25 cellular contexts compared by ENCODE assay signal in the genomic region with DNA sequence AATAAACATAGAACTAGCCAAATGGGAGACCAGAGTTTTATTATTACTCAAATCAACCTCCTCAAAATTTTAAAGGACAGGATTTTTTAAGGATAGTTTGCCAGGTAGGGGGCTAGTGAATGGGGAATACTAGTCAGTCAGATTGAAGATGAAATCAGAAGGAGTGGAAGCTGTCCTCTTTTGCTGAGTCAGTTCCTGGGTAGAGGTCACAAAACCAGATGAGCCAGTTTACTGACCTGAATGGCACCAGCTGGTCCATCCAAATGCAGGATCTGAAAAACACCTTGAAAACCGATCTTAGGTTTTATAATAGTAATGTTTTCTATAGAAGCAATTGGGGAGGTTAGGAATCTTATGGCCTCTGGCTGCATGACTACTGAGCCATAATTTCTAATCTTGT.
"Had no signal": no experiment of that assay in that cellular context is flagged by ENCODE, and none has a peak within 500 bp of the region (broad histone marks: within the 10 kb centered on the region; RNA-seq: fewer than 3 reads in every experiment).

No MANE protein-coding gene starts in this region.

- ATAC-seq: activated CD8-positive, alpha-beta memory T cell treated with anti-CD3 and anti-CD28 coated beads, Interleukin-2, amount 10 ng/mL, durations not matched to agents 7 days and 5 days; activated naive CD4-positive, alpha-beta T cell treated with anti-CD3 and anti-CD28 coated beads, Interleukin-2, amount 50 U/mL, for 72 hours; activated naive CD8-positive, alpha-beta T cell treated with anti-CD3 and anti-CD28 coated beads, Interleukin-2, amount 50 U/mL, for 24 hours; body of pancreas; T-cell had no signal

- H3K4me1 ChIP-seq: ascending aorta, body of pancreas had no signal

- H3K4me3 ChIP-seq: ascending aorta, body of pancreas, SK-N-MC had no signal

- H3K27ac ChIP-seq: ascending aorta, body of pancreas, SK-N-MC had no signal

- FAIRE-seq: TTC549 had no signal

- H3K27me3 ChIP-seq: ascending aorta, body of pancreas had no signal

- DNase-seq: activated B cell treated with CpG ODN at 0.5 μM for 24 hours; activated CD4-positive, alpha-beta T cell treated with anti-CD3 and anti-CD28 coated beads for 1 hour; activated CD4-positive, alpha-beta T cell treated with anti-CD3 and anti-CD28 coated beads, Interleukin-2, amount 10 ng/mL, durations not matched to agents 24 days and 14 days; activated CD4-positive, alpha-beta T cell treated with anti-CD3 and anti-CD28 coated beads, Interleukin-2, amount 50 U/mL, for 48 hours; activated CD8-positive, alpha-beta memory T cell treated with anti-CD3 and anti-CD28 coated beads, Interleukin-2, amount 10 ng/mL, durations not matched to agents 7 days and 5 days; activated effector memory CD4-positive, alpha-beta T cell treated with anti-CD3 and anti-CD28 coated beads, Interleukin-2, amount 50 U/mL, for 16 hours; activated naive CD4-positive, alpha-beta T cell treated with Interleukin-2 at 50 U/mL for 16 hours; activated naive CD8-positive, alpha-beta T cell treated with anti-CD3 and anti-CD28 coated beads, Interleukin-2, amount 50 U/mL, for 24 hours; activated T-cell treated with anti-CD3 and anti-CD28 coated beads, Interleukin-2, amount 50 U/mL, for 24 hours; amniotic stem cell; body of pancreas; Karpas-422; NCI-H1048; NCI-H146; NCI-H187 treated with DMSO at 0.1 percent for 48 hours; NCI-H2081 treated with DMSO at 0.1 percent for 48 hours; NCI-H2171 treated with DMSO at 0.1 percent for 48 hours; NCI-H226; NCI-H526 treated with DMSO at 0.1 percent for 48 hours; T-cell; T-helper 2 cell had no signal

- H3K36me3 ChIP-seq: ascending aorta had no signal

- H3K9me3 ChIP-seq: ascending aorta, body of pancreas had no signal
